Comparison of ENCODE assay signal across 18 cellular contexts in genomic region chr20:57403216-57403615, GRCh38. TPM values are rescaled to one million over a fixed set of nuclear protein-coding genes. Genes with fewer than 3 reads are reported as not detected.
DNase-seq lines count a peak whose midpoint lies in the region; ATAC-seq and TF ChIP-seq lines count a peak whose summit lies in the region.
"Had no signal": no experiment of that assay in that cellular context is flagged by ENCODE, and none has a peak within 500 bp of the region (broad histone marks: within the 10 kb centered on the region; RNA-seq: fewer than 3 reads in every experiment).

No MANE protein-coding gene starts in this region.

- peak overlapping the region; percentile 54 for H3K27ac ChIP-seq in HL-60 (replicated peaks)
- peak overlapping the region; percentile 13 for H3K27ac ChIP-seq in effector memory CD4-positive, alpha-beta T cell (ENCODE audit: insufficient read depth, low read length, poor library complexity, severe bottlenecking)
- H3K27ac ChIP-seq in psoas muscle, result peak overlapping the region; percentile 58
- H3K27ac ChIP-seq: thoracic aorta had no signal

- H3K9me3 ChIP-seq in effector memory CD4-positive, alpha-beta T cell (ENCODE audit: control insufficient read depth, low read length), result no peaks in the 10 kb centered on the region
- no peaks in the 10 kb centered on the region for H3K9me3 ChIP-seq in psoas muscle
- H3K9me3 ChIP-seq: esophagus squamous epithelium, thoracic aorta had no signal

- peak overlapping the region; percentile 80 for H3K27ac Mint-ChIP-seq in activated naive CD4-positive, alpha-beta T cell treated with anti-CD3 and anti-CD28 coated beads, Interleukin-2, amount 10 ng/mL, durations not matched to agents 7 days and 5 days
- H3K27ac Mint-ChIP-seq: activated T-helper 1 cell treated with anti-CD3 and anti-CD28 coated beads, Interleukin-12 subunit alpha, Interleukin-12 subunit beta, Interleukin-2, Interleukin-4 antibody, amounts not matched to agents 30 ng/mL and 10 ng/mL and 1 ng/mL, durations not matched to agents 14 hours and 24 hours and 36 hours had no signal

- CTCF ChIA-PET in activated naive CD4-positive, alpha-beta T cell treated with anti-CD3 and anti-CD28 coated beads, Interleukin-2, amount 10 ng/mL, durations not matched to agents 7 days and 5 days (lab: Charles Lee), result no interaction called here

- H3K27me3 ChIP-seq in HL-60 (ENCODE audit: insufficient read depth, poor library complexity, severe bottlenecking) (no peaks in the 10 kb centered on the region), psoas muscle (ENCODE audit: insufficient read depth in 3 of 3, low read length in 2 of 3) (no peaks in the 10 kb centered on the region)
- no peaks in the 10 kb centered on the region for H3K27me3 ChIP-seq in effector memory CD4-positive, alpha-beta T cell (replicated peaks; ENCODE audit: control insufficient read depth, insufficient read depth, low read length, poor library complexity, severe bottlenecking)
- H3K27me3 ChIP-seq: esophagus squamous epithelium had no signal

- H3K4me1 ChIP-seq in effector memory CD4-positive, alpha-beta T cell (ENCODE audit: control insufficient read depth, insufficient read depth, low read length, poor library complexity, severe bottlenecking), result peaks cover 48% of the 10 kb centered on the region
- peaks cover 86% of the 10 kb centered on the region for H3K4me1 ChIP-seq in psoas muscle

- no peaks in the 10 kb centered on the region for H3K9me3 Mint-ChIP-seq in activated naive CD4-positive, alpha-beta T cell treated with anti-CD3 and anti-CD28 coated beads, Interleukin-2, amount 10 ng/mL, durations not matched to agents 7 days and 5 days
- H3K9me3 Mint-ChIP-seq: activated T-helper 1 cell treated with anti-CD3 and anti-CD28 coated beads, Interleukin-12 subunit alpha, Interleukin-12 subunit beta, Interleukin-2, Interleukin-4 antibody, amounts not matched to agents 30 ng/mL and 10 ng/mL and 1 ng/mL, durations not matched to agents 14 hours and 24 hours and 36 hours had no signal

- no peak overlapping the region for H3K4me3 Mint-ChIP-seq in activated naive CD4-positive, alpha-beta T cell treated with anti-CD3 and anti-CD28 coated beads, Interleukin-2, amount 10 ng/mL, durations not matched to agents 7 days and 5 days
- H3K4me3 Mint-ChIP-seq: activated T-helper 1 cell treated with anti-CD3 and anti-CD28 coated beads, Interleukin-12 subunit alpha, Interleukin-12 subunit beta, Interleukin-2, Interleukin-4 antibody, amounts not matched to agents 30 ng/mL and 10 ng/mL and 1 ng/mL, durations not matched to agents 14 hours and 24 hours and 36 hours had no signal

- ATAC-seq in psoas muscle, result no peak
- no peak for ATAC-seq in GM21381 (IDR thresholded peaks at IDR 0.05; ENCODE audit: unreplicated experiment)
- ATAC-seq in HG03025 (IDR thresholded peaks at IDR 0.05; ENCODE audit: low FRiP score, unreplicated experiment), result no peak
- ATAC-seq in GM21367 (IDR thresholded peaks at IDR 0.05; ENCODE audit: unreplicated experiment), result no peak
- ATAC-seq: left colon had no signal

- TF ChIP-seq CTCF in HL-60 (IDR thresholded peaks at IDR 0.05; ENCODE audit: insufficient read depth, low read length), result no peak
- TF ChIP-seq CTCF in psoas muscle (IDR thresholded peaks at IDR 0.05), result no peak

- H3K36me3 ChIP-seq in effector memory CD4-positive, alpha-beta T cell (ENCODE audit: control insufficient read depth, insufficient read depth, low read length), result peaks cover 86% of the 10 kb centered on the region
- peaks cover 4 to 64% of the 10 kb centered on the region in 2 donors for H3K36me3 ChIP-seq in psoas muscle (ENCODE audit: insufficient read depth in 1 of 2, low read depth in 1 of 2)

- peak; percentile 39 for DNase-seq in activated naive CD4-positive, alpha-beta T cell treated with anti-CD3 and anti-CD28 coated beads, Interleukin-2, amount 10 ng/mL, durations not matched to agents 7 days and 5 days
- no peak for DNase-seq in activated naive CD4-positive, alpha-beta T cell treated with anti-CD3 and anti-CD28 coated beads, Interleukin-2, amount 50 U/mL, for 16 hours
- DNase-seq in HL-60 (ENCODE audit: low read depth in 1 of 2, low spot score in 1 of 2) (peak in 1 of 2 experiments; percentile 86), psoas muscle (peak in 1 of 2 donors; percentile 26)
- DNase-seq in effector memory CD4-positive, alpha-beta T cell, result no peak
- DNase-seq: activated CD4-positive, alpha-beta T cell treated with anti-CD3 and anti-CD28 coated beads, Interleukin-2, amount 50 U/mL, for 48 hours; effector CD4-positive, alpha-beta T cell; esophagus squamous epithelium; left colon; NCI-H2107; NCI-H510A treated with DMSO at 0.1 percent for 48 hours; occipital lobe; stimulated activated CD4-positive, alpha-beta T cell treated with anti-CD3 and anti-CD28 coated beads, Interleukin-15, amount 100 ng/mL, for 24 hours had no signal

- H3K4me1 Mint-ChIP-seq in activated naive CD4-positive, alpha-beta T cell treated with anti-CD3 and anti-CD28 coated beads, Interleukin-2, amount 10 ng/mL, durations not matched to agents 7 days and 5 days, result peaks cover 59% of the 10 kb centered on the region

- 77 to 91% (median 81%) methylated on average over 10 of the region's 10 CpGs for WGBS in psoas muscle, 3 donors

- H3K4me3 ChIP-seq in HL-60 (replicated peaks; ENCODE audit: insufficient read depth, low read length) (no peak overlapping the region), psoas muscle (no peak overlapping the region)
- H3K4me3 ChIP-seq in effector memory CD4-positive, alpha-beta T cell (ENCODE audit: insufficient read depth, low read depth, low read length, poor library complexity, severe bottlenecking), result no peak overlapping the region
- H3K4me3 ChIP-seq: esophagus squamous epithelium, thoracic aorta had no signal

- H3K36me3 Mint-ChIP-seq in activated naive CD4-positive, alpha-beta T cell treated with anti-CD3 and anti-CD28 coated beads, Interleukin-2, amount 10 ng/mL, durations not matched to agents 7 days and 5 days, result peaks cover 62% of the 10 kb centered on the region

- intact Hi-C loops in psoas muscle (cut with DNase I), result no loop called here

- H3K27me3 Mint-ChIP-seq in activated naive CD4-positive, alpha-beta T cell treated with anti-CD3 and anti-CD28 coated beads, Interleukin-2, amount 10 ng/mL, durations not matched to agents 7 days and 5 days, result no peaks in the 10 kb centered on the region

RNA-seq across cellular contexts. Expression of gene RBM38, which starts 12.0 kb away (rescaled TPM):
- total RNA-seq in psoas muscle, result 100 to 1,000 TPM in 2 of 4 donors, 10 to 100 TPM in 2; 73.2 to 202 (median 93.0) TPM
- polyA plus RNA-seq in psoas muscle, result 100 to 1,000 TPM; 135 to 308 (median 144) TPM

RNA-seq across cellular contexts. Expression of gene RAE1, which starts 52.2 kb away (rescaled TPM):
- 10 to 100 TPM in 3 of 4 donors, 1 to 10 TPM in 1; 9.1 to 17.3 (median 14.4) TPM for total RNA-seq in psoas muscle
- polyA plus RNA-seq in psoas muscle, result 10 to 100 TPM; 13.9 to 23.6 (median 18.9) TPM
